Comparison of ENCODE assay signal across 8 cellular contexts in genomic region chr1:234862944-234863515, GRCh38.
DNase-seq lines count a peak whose midpoint lies in the region; ATAC-seq, FAIRE-seq and TF ChIP-seq lines count a peak whose summit lies in the region.

No MANE protein-coding gene starts in this region.

- peak overlapping the region; percentile 17; the same call in 1 of the 2 replicates for H3K9ac ChIP-seq in BLaER1

- 53 to 56% methylated on average over 13 of the region's 13 CpGs for WGBS in pancreas, 2 donors

- H3K4me1 ChIP-seq in BLaER1: peaks cover 44% of the 10 kb centered on the region
- H3K4me1 ChIP-seq in pancreas: peaks cover 4 to 16% (median 4%) of the 10 kb centered on the region in 3 donors

- H3K9me3 Mint-ChIP-seq in endothelial cell (ENCODE audit: unreplicated experiment): no peaks in the 10 kb centered on the region

- intact Hi-C loops in pancreas (cut with DNase I): no loop called here

- H4K20me1 ChIP-seq in BLaER1: no peaks in the 10 kb centered on the region

- peaks cover 2% of the 10 kb centered on the region for H3K27me3 Mint-ChIP-seq in endothelial cell (ENCODE audit: unreplicated experiment)

- H3K36me3 Mint-ChIP-seq in endothelial cell (ENCODE audit: low read depth, unreplicated experiment): no peaks in the 10 kb centered on the region

- H3K4me3 ChIP-seq in BLaER1 (no peak overlapping the region), pancreas (no peak overlapping the region)

- no peaks in the 10 kb centered on the region for H3K27me3 ChIP-seq in BLaER1
- no peaks in the 10 kb centered on the region for H3K27me3 ChIP-seq in pancreas

- FAIRE-seq in pancreas (lab: Jason Lieb, UNC): no peak

- peak; percentile 72 for DNase-seq in SW480 (ENCODE audit: low spot score)
- DNase-seq in glomerular endothelial cell (ENCODE audit: extremely low read depth, low read depth, low spot score): peak; percentile 83
- DNase-seq in pancreas: peak in 5 of 6 donors; percentile 41 to 73 (median 50)
- DNase-seq in endothelial cell (ENCODE audit: low spot score): no peak

- H3K9me3 ChIP-seq in BLaER1 (peaks cover 18% of the 10 kb centered on the region), pancreas (no peaks in the 10 kb centered on the region)

- peak in 3 of 4 donors; percentile 72 to 76 (median 75) for ATAC-seq in pancreas
- ATAC-seq in GM19351 (IDR thresholded peaks at IDR 0.05; ENCODE audit: unreplicated experiment): no peak
- ATAC-seq in HG02588 (IDR thresholded peaks at IDR 0.05; ENCODE audit: unreplicated experiment): no peak
- no peak for ATAC-seq in HG02798 (IDR thresholded peaks at IDR 0.05; ENCODE audit: poor library complexity, unreplicated experiment)

- H3K36me3 ChIP-seq in BLaER1: no peaks in the 10 kb centered on the region
- H3K36me3 ChIP-seq in pancreas: no peaks in the 10 kb centered on the region

- no peak for TF ChIP-seq CTCF in pancreas (IDR thresholded peaks at IDR 0.05)
- no peak for TF ChIP-seq CTCF in endothelial cell (IDR thresholded peaks at IDR 0.05; ENCODE audit: unreplicated experiment)

- H3K4me3 Mint-ChIP-seq in endothelial cell (ENCODE audit: unreplicated experiment): no peak overlapping the region

- no peaks in the 10 kb centered on the region for H3K4me1 Mint-ChIP-seq in endothelial cell (ENCODE audit: unreplicated experiment)

- H3K4me2 ChIP-seq in BLaER1: peak overlapping the region; percentile 78

- H3K27ac Mint-ChIP-seq in endothelial cell (ENCODE audit: unreplicated experiment): no peak overlapping the region

- H3K27ac ChIP-seq in BLaER1 (peak overlapping the region; percentile 69), pancreas (peak overlapping the region; percentile 11 to 71 (median 49))

Comparison
In these comparisons a context has a peak if more than half of its experiments do, and no peak if none do; other contexts are left out.
1. ATAC-seq: peak in pancreas (3 of 4); none in GM19351 (single experiment), HG02588 (single experiment) and HG02798 (single experiment).